In genomic region chr19:58451358-58452101, GRCh38 we compare ENCODE assay signal across 1 cellular context.
TF ChIP-seq lines count a peak whose summit lies in the region.

TSS of gene ZNF324B (plus strand) at chr19:58451622. CDS start at chr19:58453702, 2,080 bp downstream.

TF ChIP-seq in GM12878, 131 proteins besides CTCF, POLR2A, EP300 and RAD21 (continued from another document):
- TF ChIP-seq ELK1 (IDR thresholded peaks at IDR 0.05; ENCODE audit: low read depth, low read length) (peak; percentile 28; the same call in 1 of the 2 replicates), ZBTB33 (IDR thresholded peaks at IDR 0.05) (no peak), TARDBP (IDR thresholded peaks at IDR 0.05; ENCODE audit: borderline replicate concordance) (0 out of 2 replicates have a peak, but pooled peaks have one; percentile 62), MXI1 (IDR thresholded peaks at IDR 0.05; ENCODE audit: low read depth, low read length) (peak; percentile 90), BHLHE40 (IDR thresholded peaks at IDR 0.05; ENCODE audit: borderline replicate concordance in 1 of 2, low read depth in 2 of 2, low read length in 1 of 2) (peak in 1 of 2 experiments; percentile 54; a peak in 1 of 4 replicates), MEF2B (IDR thresholded peaks at IDR 0.05; ENCODE audit: partially characterized antibody, poor library complexity, severe bottlenecking) (peak; percentile 50), TCF7 (IDR thresholded peaks at IDR 0.05; ENCODE audit: borderline replicate concordance) (no peak), LARP7 (IDR thresholded peaks at IDR 0.05) (peak; percentile 83), YY1 (IDR thresholded peaks at IDR 0.05; ENCODE audit: low read depth, low read length) (peak; percentile 86), EED (IDR thresholded peaks at IDR 0.05; ENCODE audit: low read depth) (no peak), CUX1 (IDR thresholded peaks at IDR 0.05; ENCODE audit: insufficient replicate concordance, low read depth, low read length) (no peak), YBX1 (IDR thresholded peaks at IDR 0.05) (no peak), RCOR1 (conservative IDR thresholded peaks at IDR 0.05; ENCODE audit: low read depth, low read length) (no peak), GABPA (IDR thresholded peaks at IDR 0.05; ENCODE audit: low read depth) (peak; percentile 96), NBN (IDR thresholded peaks at IDR 0.05) (no peak), SRF (IDR thresholded peaks at IDR 0.05; ENCODE audit: low read depth in 2 of 2, low read length in 2 of 2) (peak in 1 of 2 experiments; percentile 51; a peak in 1 of 4 replicates), ZNF384 (IDR thresholded peaks at IDR 0.05; ENCODE audit: borderline replicate concordance, low read depth, low read length) (no peak), NFIC (IDR thresholded peaks at IDR 0.05; ENCODE audit: low read depth, low read length) (no peak), IRF3 (IDR thresholded peaks at IDR 0.05) (peak; percentile 28; the same call in 1 of the 2 replicates), ESRRA (IDR thresholded peaks at IDR 0.05; ENCODE audit: low read length) (no peak), NR2C1 (IDR thresholded peaks at IDR 0.05) (peak; percentile 35; the same call in 1 of the 2 replicates), ZBTB11 (CRISPR knock-in tag; IDR thresholded peaks at IDR 0.05) (no peak), HDGF (IDR thresholded peaks at IDR 0.05) (no peak), SREBF2 (IDR thresholded peaks at IDR 0.05; ENCODE audit: low read length) (no peak), BCL3 (IDR thresholded peaks at IDR 0.05; ENCODE audit: borderline replicate concordance, insufficient read depth, low read depth, low read length, poor library complexity, severe bottlenecking) (no peak), CHD1 (IDR thresholded peaks at IDR 0.05; ENCODE audit: low read depth, low read length) (no peak), RAD51 (IDR thresholded peaks at IDR 0.05) (no peak), ZNF207 (IDR thresholded peaks at IDR 0.05; ENCODE audit: borderline replicate concordance) (peak; percentile 54; the same call in 1 of the 2 replicates), ZBTB40 (IDR thresholded peaks at IDR 0.05; ENCODE audit: borderline replicate concordance) (peak; percentile 92), ZSCAN29 (IDR thresholded peaks at IDR 0.05) (no peak), KLF5 (IDR thresholded peaks at IDR 0.05; ENCODE audit: partially characterized antibody) (peak; percentile 53), E4F1 (IDR thresholded peaks at IDR 0.05; ENCODE audit: borderline replicate concordance, partially characterized antibody) (peak; percentile 70), ZNF622 (IDR thresholded peaks at IDR 0.05) (no peak), PKNOX1 (IDR thresholded peaks at IDR 0.05) (peak; percentile 94)
